Comparison of ENCODE assay signal across 10 cellular contexts in genomic region chr2:178848335-178848734, GRCh38. TPM values are rescaled to one million over a fixed set of nuclear protein-coding genes. Genes with fewer than 3 reads are reported as not detected.
"Had no signal": no experiment of that assay in that cellular context is flagged by ENCODE, and none has a peak within 500 bp of the region (broad histone marks: within the 10 kb centered on the region; RNA-seq: fewer than 3 reads in every experiment).

No MANE protein-coding gene starts in this region.

- H3K4me2 ChIP-seq: KMS-11 had no signal

- FAIRE-seq: HTR-8/SVneo had no signal

- DNase-seq: GOT3, H7, HFFc6, IMR-90, KBM-7 had no signal

- H3K36me3 ChIP-seq: HAP-1 had no signal

- H3K9ac ChIP-seq: KMS-11 had no signal

- H3K4me1 ChIP-seq: HAP-1 had no signal

- H3K9me3 ChIP-seq: HAP-1 had no signal

- H3K4me3 ChIP-seq: HAP-1 had no signal

- ATAC-seq: HCT116 had no signal

- H3K27ac ChIP-seq: KMS-11 had no signal

RNA-seq across cellular contexts. Expression of gene TTN, which starts 41.1 kb away (rescaled TPM):
- total RNA-seq: H4 had no signal
